17 cellular contexts compared by ENCODE assay signal in genomic region chr2:29724282-29724681, GRCh38.
"Had no signal": no experiment of that assay in that cellular context is flagged by ENCODE, and none has a peak within 500 bp of the region (broad histone marks: within the 10 kb centered on the region; RNA-seq: fewer than 3 reads in every experiment).

No MANE protein-coding gene starts in this region.

- H3K9me3 Mint-ChIP-seq: activated CD4-positive, alpha-beta memory T cell treated with anti-CD3 and anti-CD28 coated beads, Interleukin-2, amount 10 ng/mL, durations not matched to agents 7 days and 5 days; activated T-helper 17 cell treated with anti-CD3 and anti-CD28 coated beads, Interleukin-2, amount 50 U/mL, for 72 hours; effector memory CD8-positive, alpha-beta T cell had no signal

- H3K4me1 Mint-ChIP-seq: activated CD4-positive, alpha-beta memory T cell treated with anti-CD3 and anti-CD28 coated beads, Interleukin-2, amount 10 ng/mL, durations not matched to agents 7 days and 5 days; activated T-helper 17 cell treated with anti-CD3 and anti-CD28 coated beads, Interleukin-2, amount 50 U/mL, for 72 hours; immature natural killer cell; memory B cell had no signal

- H3K27me3 ChIP-seq: body of pancreas, right atrium auricular region, transverse colon, vagina had no signal

- H3K27ac ChIP-seq: prostate gland, right atrium auricular region, transverse colon, vagina had no signal

- H3K4me1 ChIP-seq: prostate gland, right atrium auricular region, transverse colon, vagina had no signal

- DNase-seq: activated CD4-positive, alpha-beta memory T cell treated with anti-CD3 and anti-CD28 coated beads, Interleukin-2, amount 10 ng/mL, durations not matched to agents 7 days and 5 days; activated CD4-positive, alpha-beta T cell treated with anti-CD3 and anti-CD28 coated beads for 48 hours; activated CD4-positive, CD25-positive, alpha-beta regulatory T cell; activated naive CD4-positive, alpha-beta T cell; activated T-cell treated with anti-CD3 and anti-CD28 coated beads, Interleukin-2, amount 50 U/mL, for 1 hour; body of pancreas; caudate nucleus; effector memory CD8-positive, alpha-beta T cell; immature natural killer cell; stimulated activated naive CD8-positive, alpha-beta T cell treated with anti-CD3 and anti-CD28 coated beads, Interleukin-15, Interleukin-2, amounts not matched to agents 100 U/mL and 50 U/mL, for 24 hours; transverse colon had no signal

- H3K4me3 ChIP-seq: body of pancreas, prostate gland, right atrium auricular region, transverse colon, vagina had no signal

- H3K4me3 Mint-ChIP-seq: activated CD4-positive, alpha-beta memory T cell treated with anti-CD3 and anti-CD28 coated beads, Interleukin-2, amount 10 ng/mL, durations not matched to agents 7 days and 5 days; activated T-helper 17 cell treated with anti-CD3 and anti-CD28 coated beads, Interleukin-2, amount 50 U/mL, for 72 hours; effector memory CD8-positive, alpha-beta T cell; immature natural killer cell; memory B cell; neural crest cell had no signal

- H3K36me3 Mint-ChIP-seq: immature natural killer cell, memory B cell had no signal

- H3K36me3 ChIP-seq: prostate gland, right atrium auricular region, transverse colon, vagina had no signal

- ATAC-seq: effector memory CD8-positive, alpha-beta T cell; stimulated activated naive CD8-positive, alpha-beta T cell treated with anti-CD3 and anti-CD28 coated beads, Interleukin-15, Interleukin-2, amounts not matched to agents 100 U/mL and 50 U/mL, for 24 hours had no signal

- H3K9me3 ChIP-seq: body of pancreas, prostate gland, right atrium auricular region, transverse colon, vagina had no signal

- H3K27ac Mint-ChIP-seq: activated CD4-positive, alpha-beta memory T cell treated with anti-CD3 and anti-CD28 coated beads, Interleukin-2, amount 10 ng/mL, durations not matched to agents 7 days and 5 days; activated T-helper 17 cell treated with anti-CD3 and anti-CD28 coated beads, Interleukin-2, amount 50 U/mL, for 72 hours; effector memory CD8-positive, alpha-beta T cell; immature natural killer cell; memory B cell had no signal
